In genomic region chr3:138184994-138185393, GRCh38 we compare ENCODE assay signal across 23 cellular contexts. TPM values are rescaled to one million over a fixed set of nuclear protein-coding genes. Genes with fewer than 3 reads are reported as not detected.
DNase-seq lines count a peak whose midpoint lies in the region; ATAC-seq and TF ChIP-seq lines count a peak whose summit lies in the region.
"Had no signal": no experiment of that assay in that cellular context is flagged by ENCODE, and none has a peak within 500 bp of the region (broad histone marks: within the 10 kb centered on the region; RNA-seq: fewer than 3 reads in every experiment).

No MANE protein-coding gene starts in this region.

- DNase-seq in natural killer cell (no peak), RPMI7951 (ENCODE audit: low read depth) (peak; percentile 32), hepatocyte (ENCODE audit: low spot score) (peak; percentile 26), uterus (no peak), UCSD-AML1 (lab: John Stamatoyannopoulos, UW; ENCODE audit: unreplicated experiment) (no peak), T-cell (no peak)
- no peak for DNase-seq in natural killer cell treated with Interleukin-12 subunit alpha and Interleukin-12 subunit beta and Interleukin-15 and Interleukin-18, amount 100 ng/mL, for 72 hours (ENCODE audit: low spot score)
- DNase-seq: ACHN; activated CD4-positive, alpha-beta T cell treated with anti-CD3 and anti-CD28 coated beads for 1 hour; DMS 273 treated with DMSO at 0.1 percent for 48 hours; dorsolateral prefrontal cortex; gastrocnemius medialis; left lung; mucosa of descending colon; NCI-H1417 treated with DMSO at 0.1 percent for 48 hours; NCI-H526; nucleus accumbens; retina had no signal

- H3K27me3 Mint-ChIP-seq in natural killer cell (ENCODE audit: low read depth in 2 of 2) (peaks cover 10 to 33% of the 10 kb centered on the region in 2 donors), T-cell (peaks cover 7 to 16% of the 10 kb centered on the region in 2 donors)
- peaks cover 15 to 21% of the 10 kb centered on the region in 2 donors for H3K27me3 Mint-ChIP-seq in natural killer cell treated with Interleukin-12 subunit alpha and Interleukin-12 subunit beta and Interleukin-15 and Interleukin-18, amount 100 ng/mL, for 72 hours

- H3K27me3 ChIP-seq in hepatocyte (no peaks in the 10 kb centered on the region), uterus (no peaks in the 10 kb centered on the region)
- H3K27me3 ChIP-seq: dorsolateral prefrontal cortex, gastrocnemius medialis had no signal

- no peaks in the 10 kb centered on the region for H3K9me2 ChIP-seq in hepatocyte (replicated peaks; ENCODE audit: insufficient read depth)

- H3K79me2 ChIP-seq in hepatocyte, result peaks cover 19% of the 10 kb centered on the region

- no peak overlapping the region for H3K27ac Mint-ChIP-seq in natural killer cell
- no peak overlapping the region for H3K27ac Mint-ChIP-seq in natural killer cell treated with Interleukin-12 subunit alpha and Interleukin-12 subunit beta and Interleukin-15 and Interleukin-18, amount 100 ng/mL, for 72 hours
- H3K27ac Mint-ChIP-seq in T-cell, result no peak overlapping the region

- no peak overlapping the region for H3K4me2 ChIP-seq in hepatocyte

- TF ChIP-seq CTCF in natural killer cell (IDR thresholded peaks at IDR 0.05) (no peak), hepatocyte (IDR thresholded peaks at IDR 0.05; ENCODE audit: poor library complexity) (no peak), uterus (IDR thresholded peaks at IDR 0.05) (no peak)

- peaks cover 3% of the 10 kb centered on the region for H4K20me1 ChIP-seq in hepatocyte (ENCODE audit: insufficient read depth, poor library complexity, severe bottlenecking)

- H3K4me1 ChIP-seq in hepatocyte (ENCODE audit: insufficient read depth) (peaks cover 10% of the 10 kb centered on the region), uterus (peaks cover 0 to 4% of the 10 kb centered on the region in 2 donors)

- CTCF ChIA-PET in T-cell (lab: Charles Lee), result no interaction called here

- peak overlapping the region; percentile 95 for H3K4me3 Mint-ChIP-seq in natural killer cell
- no peak overlapping the region for H3K4me3 Mint-ChIP-seq in natural killer cell treated with Interleukin-12 subunit alpha and Interleukin-12 subunit beta and Interleukin-15 and Interleukin-18, amount 100 ng/mL, for 72 hours
- H3K4me3 Mint-ChIP-seq in T-cell, result no peak overlapping the region

- H3K36me3 Mint-ChIP-seq in natural killer cell (no peaks in the 10 kb centered on the region), T-cell (peaks cover 4% of the 10 kb centered on the region)
- H3K36me3 Mint-ChIP-seq in natural killer cell treated with Interleukin-12 subunit alpha and Interleukin-12 subunit beta and Interleukin-15 and Interleukin-18, amount 100 ng/mL, for 72 hours, result no peaks in the 10 kb centered on the region

- H3K27ac ChIP-seq in hepatocyte (no peak overlapping the region), uterus (no peak overlapping the region)
- H3K27ac ChIP-seq: C4-2B, cardiac muscle cell, dorsolateral prefrontal cortex, epithelial cell of prostate, gastrocnemius medialis, left lung, SJSA1 had no signal

- H3K36me3 ChIP-seq in hepatocyte (replicated peaks; ENCODE audit: insufficient read depth, low read depth), result no peaks in the 10 kb centered on the region
- H3K36me3 ChIP-seq in uterus, result no peaks in the 10 kb centered on the region
- H3K36me3 ChIP-seq: cardiac muscle cell, gastrocnemius medialis, left lung had no signal

- no peaks in the 10 kb centered on the region for H3K9me3 Mint-ChIP-seq in natural killer cell
- no peaks in the 10 kb centered on the region for H3K9me3 Mint-ChIP-seq in natural killer cell treated with Interleukin-12 subunit alpha and Interleukin-12 subunit beta and Interleukin-15 and Interleukin-18, amount 100 ng/mL, for 72 hours
- H3K9me3 Mint-ChIP-seq in T-cell, result no peaks in the 10 kb centered on the region

- WGBS in hepatocyte (ENCODE audit: low lambda C conversion rate, missing lambda C conversion rate), result 31% methylated on average over 3 of the region's 3 CpGs

- H3K9me3 ChIP-seq in hepatocyte (ENCODE audit: low read depth), result no peaks in the 10 kb centered on the region
- H3K9me3 ChIP-seq in uterus, result no peaks in the 10 kb centered on the region
- H3K9me3 ChIP-seq: gastrocnemius medialis, left lung, mucosa of descending colon, SJSA1 had no signal

- POLR2A ChIA-PET in T-cell (lab: Charles Lee), result no interaction called here

- intact Hi-C loops in natural killer cell (cut with micrococcal nuclease) (loop anchor here (10.0 kb wide), 1 partner anchor 140 kb away; the partner anchor contains the start of gene NME9), uterus (cut with DNase I; ENCODE audit: low total_unique reads) (no loop called here)

- no peak for ATAC-seq in natural killer cell
- ATAC-seq in natural killer cell treated with Interleukin-12 subunit alpha and Interleukin-12 subunit beta and Interleukin-15 and Interleukin-18, amount 100 ng/mL, for 72 hours, result no peak
- no peak for ATAC-seq in HG02678 (IDR thresholded peaks at IDR 0.05; ENCODE audit: unreplicated experiment)
- no peak for ATAC-seq in T-cell (replicated peaks in 1 of 4)
- ATAC-seq: gastrocnemius medialis, left lung, mucosa of descending colon had no signal

- no peak overlapping the region for H2AFZ ChIP-seq in hepatocyte

- H3K4me3 ChIP-seq in hepatocyte (no peak overlapping the region), uterus (no peak overlapping the region)
- H3K4me3 ChIP-seq: cardiac muscle cell, dorsolateral prefrontal cortex, gastrocnemius medialis, left lung, mucosa of descending colon, SJSA1 had no signal

- H3K4me1 Mint-ChIP-seq in natural killer cell (peaks cover 30 to 33% of the 10 kb centered on the region in 2 donors), T-cell (peaks cover 27 to 43% (median 28%) of the 10 kb centered on the region in 3 donors)
- H3K4me1 Mint-ChIP-seq in natural killer cell treated with Interleukin-12 subunit alpha and Interleukin-12 subunit beta and Interleukin-15 and Interleukin-18, amount 100 ng/mL, for 72 hours (ENCODE audit: low read depth in 2 of 2), result peaks cover 23 to 30% of the 10 kb centered on the region in 2 donors

- TF ChIP-seq POLR2A in uterus (IDR thresholded peaks at IDR 0.05), result no peak

RNA-seq across cellular contexts. Expression of gene ARMC8, which starts 2.1 kb away (rescaled TPM):
- total RNA-seq in natural killer cell, result 10 to 100 TPM; 75.4 to 93.5 (median 86.4) TPM
- 10 to 100 TPM; 50.2 to 56.6 TPM for total RNA-seq in natural killer cell treated with Interleukin-12 subunit alpha and Interleukin-12 subunit beta and Interleukin-15 and Interleukin-18, amount 100 ng/mL, for 72 hours
- total RNA-seq in RPMI7951 (2014; rRNA removed; shearing (Covaris generic)), result 42.7 and 67.5 TPM in 2 replicates
- 47.0 and 52.4 TPM in 2 replicates for total RNA-seq in hepatocyte
- 44.0 and 46.4 TPM in 2 replicates for polyA plus RNA-seq in hepatocyte
- total RNA-seq in uterus, result 10 to 100 TPM; 38.7 to 85.1 (median 64.6) TPM
- total RNA-seq in T-cell, result 10 to 100 TPM; 55.0 to 79.8 (median 58.6) TPM

RNA-seq across cellular contexts. Expression of gene DBR1, which starts 10.3 kb away (rescaled TPM):
- 10 to 100 TPM; 17.0 to 18.4 (median 17.5) TPM for total RNA-seq in natural killer cell
- 10 to 100 TPM; 21.6 to 23.4 TPM for total RNA-seq in natural killer cell treated with Interleukin-12 subunit alpha and Interleukin-12 subunit beta and Interleukin-15 and Interleukin-18, amount 100 ng/mL, for 72 hours
- 22.9 and 25.1 TPM in 2 replicates for total RNA-seq in RPMI7951 (2014; rRNA removed; shearing (Covaris generic))
- 13.8 and 14.3 TPM in 2 replicates for total RNA-seq in hepatocyte
- polyA plus RNA-seq in hepatocyte, result 8.2 and 8.6 TPM in 2 replicates
- total RNA-seq in uterus, result 10 to 100 TPM; 12.4 to 41.8 (median 25.3) TPM
- total RNA-seq in T-cell, result 10 to 100 TPM; 13.1 to 32.2 (median 27.2) TPM

RNA-seq across cellular contexts. Expression of gene A4GNT, which starts 52.8 kb away (rescaled TPM):
- total RNA-seq in natural killer cell (not detected), hepatocyte (0.16 and 0.67 TPM in 2 replicates), uterus (not detected), T-cell (not detected)
- total RNA-seq in natural killer cell treated with Interleukin-12 subunit alpha and Interleukin-12 subunit beta and Interleukin-15 and Interleukin-18, amount 100 ng/mL, for 72 hours, result not detected
- not detected in 2 replicates for total RNA-seq in RPMI7951 (2014; rRNA removed; shearing (Covaris generic))
- 0.28 TPM in 1 of 2 replicates, not detected in the other for polyA plus RNA-seq in hepatocyte
- total RNA-seq: cardiac muscle cell, gastrocnemius medialis, left lung, mucosa of descending colon, SJSA1 had no signal
- polyA plus RNA-seq: cardiac muscle cell had no signal

Comparison
In these comparisons a context has a peak if more than half of its experiments do, and no peak if none do; other contexts are left out.
1. DNase-seq: peak in RPMI7951 (single experiment) and hepatocyte (single experiment); none in natural killer cell (single experiment), natural killer cell treated with Interleukin-12 subunit alpha and Interleukin-12 subunit beta and Interleukin-15 and Interleukin-18, amount 100 ng/mL, for 72 hours (single experiment), uterus (0 of 2), UCSD-AML1 (single experiment) and T-cell (0 of 34).